Comparison of ENCODE assay signal across 1 cellular context in the genomic region with DNA sequence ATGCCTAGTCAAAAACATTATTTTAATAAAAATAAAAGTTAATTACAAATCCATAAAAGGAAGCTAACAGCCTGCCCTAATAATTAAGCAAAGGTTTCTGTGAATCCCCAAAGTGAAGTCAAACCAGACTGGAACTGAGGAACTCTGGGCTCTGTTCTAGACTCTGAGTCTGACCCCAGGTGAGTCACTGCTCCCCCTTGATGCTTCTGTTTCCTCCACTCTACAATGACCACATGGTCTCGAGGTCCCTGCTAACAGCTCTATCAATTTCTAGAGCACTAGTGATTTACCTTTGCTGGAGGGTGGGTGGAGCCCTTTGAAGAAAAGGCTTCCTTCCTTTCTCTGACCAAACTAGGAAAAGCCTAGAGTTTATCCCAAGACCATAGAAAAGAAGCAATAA.
A peak's percentile ranks its signal among the peaks of the same experiment; 100 is the strongest.
TF ChIP-seq lines count a peak whose summit lies in the region.

No MANE protein-coding gene starts in this region.

TF ChIP-seq in HEK293, 187 proteins besides CTCF, POLR2A, EP300 and RAD21 (continued from another document):
- TF ChIP-seq, protein P1, sequence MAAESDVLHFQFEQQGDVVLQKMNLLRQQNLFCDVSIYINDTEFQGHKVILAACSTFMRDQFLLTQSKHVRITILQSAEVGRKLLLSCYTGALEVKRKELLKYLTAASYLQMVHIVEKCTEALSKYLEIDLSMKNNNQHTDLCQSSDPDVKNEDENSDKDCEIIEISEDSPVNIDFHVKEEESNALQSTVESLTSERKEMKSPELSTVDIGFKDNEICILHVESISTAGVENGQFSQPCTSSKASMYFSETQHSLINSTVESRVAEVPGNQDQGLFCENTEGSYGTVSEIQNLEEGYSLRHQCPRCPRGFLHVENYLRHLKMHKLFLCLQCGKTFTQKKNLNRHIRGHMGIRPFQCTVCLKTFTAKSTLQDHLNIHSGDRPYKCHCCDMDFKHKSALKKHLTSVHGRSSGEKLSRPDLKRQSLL (tag by site-specific recombination; IDR thresholded peaks at IDR 0.05) = peak; percentile 70; the same call in 1 of the 2 replicates
- TF ChIP-seq, protein P2, sequence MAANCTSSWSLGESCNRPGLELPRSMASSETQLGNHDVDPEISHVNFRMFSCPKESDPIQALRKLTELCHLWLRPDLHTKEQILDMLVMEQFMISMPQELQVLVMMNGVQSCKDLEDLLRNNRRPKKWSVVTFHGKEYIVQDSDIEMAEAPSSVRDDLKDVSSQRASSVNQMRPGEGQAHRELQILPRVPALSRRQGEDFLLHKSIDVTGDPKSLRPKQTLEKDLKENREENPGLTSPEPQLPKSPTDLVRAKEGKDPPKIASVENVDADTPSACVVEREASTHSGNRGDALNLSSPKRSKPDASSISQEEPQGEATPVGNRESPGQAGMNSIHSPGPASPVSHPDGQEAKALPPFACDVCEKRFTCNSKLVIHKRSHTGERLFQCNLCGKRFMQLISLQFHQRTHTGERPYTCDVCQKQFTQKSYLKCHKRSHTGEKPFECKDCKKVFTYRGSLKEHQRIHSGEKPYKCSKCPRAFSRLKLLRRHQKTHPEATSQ (tag by site-specific recombination; IDR thresholded peaks at IDR 0.05) = no peak
- TF ChIP-seq ZNF24 (tag by site-specific recombination; IDR thresholded peaks at IDR 0.05) = no peak
- no peak for TF ChIP-seq ZNF596 (tag by site-specific recombination; IDR thresholded peaks at IDR 0.05)
